ENCODE assay signal across 8 cellular contexts in genomic region chr13:31012285-31013024, GRCh38.
DNase-seq lines count a peak whose midpoint lies in the region; ATAC-seq, FAIRE-seq and TF ChIP-seq lines count a peak whose summit lies in the region.

No MANE protein-coding gene starts in this region.

- intact Hi-C loops in kidney (cut with DNase I), result no loop called here

- peak; percentile 71 for ATAC-seq in HG02885 (IDR thresholded peaks at IDR 0.05; ENCODE audit: poor library complexity, unreplicated experiment)
- no peak for ATAC-seq in GM21526 (IDR thresholded peaks at IDR 0.05; ENCODE audit: low FRiP score, unreplicated experiment)

- H3K36me3 ChIP-seq in kidney epithelial cell (ENCODE audit: control insufficient read depth, insufficient read depth, low read length) (no peaks in the 10 kb centered on the region), kidney (ENCODE audit: control insufficient read depth in 1 of 2, insufficient read depth in 2 of 2, low read length in 2 of 2) (no peaks in the 10 kb centered on the region)

- no peaks in the 10 kb centered on the region for H3K4me1 ChIP-seq in kidney (ENCODE audit: control insufficient read depth in 1 of 2, insufficient read depth in 1 of 2, low read depth in 1 of 2, low read length in 2 of 2)

- DNase-seq in Caki2 (ENCODE audit: low read depth), result peak; percentile 1
- DNase-seq in SW480 (ENCODE audit: low spot score), result peak; percentile 21
- DNase-seq in kidney epithelial cell (ENCODE audit: low read depth), result no peak
- no peak for DNase-seq in kidney
- DNase-seq in activated naive CD4-positive, alpha-beta T cell (lab: John Stamatoyannopoulos, UW), result no peak
- no peak for DNase-seq in KBM-7

- no peak for FAIRE-seq in kidney (lab: Jason Lieb, UNC)

- in situ Hi-C loops in Caki2 (cut with HindIII; ENCODE audit: low pct_unique_long_range_greater_than_20kb, low sequenced_read_pairs), result no loop called here
- in situ Hi-C loops in KBM-7 (cut with MboI; ENCODE audit: low pct_unique_long_range_greater_than_20kb, low sequenced_read_pairs), result no loop called here

- H3K9ac ChIP-seq in kidney (ENCODE audit: low read length in 2 of 2), result no peak overlapping the region

- H3K4me3 ChIP-seq in kidney epithelial cell (ENCODE audit: low read depth, low read length) (no peak overlapping the region), kidney (ENCODE audit: low read length in 2 of 2) (no peak overlapping the region)

- no peak overlapping the region for H3K27ac ChIP-seq in kidney (ENCODE audit: low read depth in 2 of 2, low read length in 2 of 2)

- H3K9me3 ChIP-seq in kidney (ENCODE audit: control insufficient read depth in 1 of 2, low read length in 2 of 2), result no peaks in the 10 kb centered on the region

- H3K27me3 ChIP-seq in kidney epithelial cell (ENCODE audit: control insufficient read depth, insufficient read depth, low read length), result no peaks in the 10 kb centered on the region

- TF ChIP-seq CTCF in kidney epithelial cell (IDR thresholded peaks at IDR 0.05; ENCODE audit: insufficient read depth, low read length, poor library complexity, severe bottlenecking) (peak; percentile 47), kidney (IDR thresholded peaks at IDR 0.05; ENCODE audit: borderline replicate concordance, extremely low read depth, insufficient read depth) (no peak)

Comparison
In these comparisons a context has a peak if more than half of its experiments do, and no peak if none do; other contexts are left out.
1. DNase-seq: peak in Caki2 (single experiment) and SW480 (single experiment); none in kidney epithelial cell (single experiment), kidney (single experiment), activated naive CD4-positive, alpha-beta T cell (0 of 4) and KBM-7 (single experiment).